Comparison of ENCODE assay signal across 1 cellular context in the genomic region with DNA sequence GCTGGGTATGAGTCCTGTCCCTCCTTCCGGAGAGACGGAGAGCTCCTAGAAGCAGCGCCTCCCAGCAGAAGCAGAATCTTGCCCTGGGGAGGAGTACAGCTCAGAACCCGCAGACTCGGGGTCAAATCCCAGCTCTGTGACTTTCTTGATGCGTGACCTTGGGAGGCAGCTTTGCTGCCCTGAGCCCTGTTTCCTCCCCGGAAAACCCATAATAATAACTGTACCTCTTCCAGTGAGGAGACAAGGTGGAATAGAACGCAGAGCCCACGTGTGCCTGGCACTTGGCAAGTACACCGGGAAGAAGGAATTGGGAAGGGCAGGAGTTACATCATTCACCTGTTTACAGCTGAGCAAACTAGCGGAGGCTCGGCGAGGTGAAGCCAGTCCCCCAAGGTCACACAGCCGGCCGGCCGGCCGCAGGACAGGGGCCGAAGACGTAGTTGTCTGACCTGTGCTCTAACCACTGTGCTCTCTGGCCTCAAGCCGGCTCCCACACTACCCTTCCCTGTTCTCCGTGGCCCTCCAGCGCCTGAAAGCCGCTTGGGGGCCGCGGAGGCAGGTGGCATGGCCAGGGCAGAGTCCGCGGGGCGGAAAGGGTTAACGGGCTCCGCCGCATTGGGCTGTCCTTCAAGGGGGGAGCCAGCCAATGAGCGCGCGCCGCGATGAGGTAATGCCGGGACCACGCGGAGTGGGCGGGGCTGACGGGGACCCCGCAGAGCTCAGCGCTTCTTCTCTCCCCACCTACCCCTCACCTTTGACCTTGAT.
TF ChIP-seq lines count a peak whose summit lies in the region.

No MANE protein-coding gene starts in this region.

TF ChIP-seq in K562, 482 proteins besides CTCF, POLR2A, EP300 and RAD21 (continued from another document and continues in another):
- TF ChIP-seq SMAD4 (CRISPR knock-in tag; conservative IDR thresholded peaks at IDR 0.05) = peak; percentile 43; the same call in 1 of the 2 replicates
- no peak for TF ChIP-seq ILK (tag; IDR thresholded peaks at IDR 0.05; ENCODE audit: borderline replicate concordance, low read depth)
- no peak for TF ChIP-seq NFATC3 (IDR thresholded peaks at IDR 0.05)
- TF ChIP-seq GTF2F1 (IDR thresholded peaks at IDR 0.05; ENCODE audit: low read depth, low read length) = no peak
- TF ChIP-seq ZNF347 (CRISPR knock-in tag; IDR thresholded peaks at IDR 0.05; ENCODE audit: low read depth) = no peak
- no peak for TF ChIP-seq SRF (CRISPR knock-in tag; IDR thresholded peaks at IDR 0.05)
- TF ChIP-seq, protein P1, sequence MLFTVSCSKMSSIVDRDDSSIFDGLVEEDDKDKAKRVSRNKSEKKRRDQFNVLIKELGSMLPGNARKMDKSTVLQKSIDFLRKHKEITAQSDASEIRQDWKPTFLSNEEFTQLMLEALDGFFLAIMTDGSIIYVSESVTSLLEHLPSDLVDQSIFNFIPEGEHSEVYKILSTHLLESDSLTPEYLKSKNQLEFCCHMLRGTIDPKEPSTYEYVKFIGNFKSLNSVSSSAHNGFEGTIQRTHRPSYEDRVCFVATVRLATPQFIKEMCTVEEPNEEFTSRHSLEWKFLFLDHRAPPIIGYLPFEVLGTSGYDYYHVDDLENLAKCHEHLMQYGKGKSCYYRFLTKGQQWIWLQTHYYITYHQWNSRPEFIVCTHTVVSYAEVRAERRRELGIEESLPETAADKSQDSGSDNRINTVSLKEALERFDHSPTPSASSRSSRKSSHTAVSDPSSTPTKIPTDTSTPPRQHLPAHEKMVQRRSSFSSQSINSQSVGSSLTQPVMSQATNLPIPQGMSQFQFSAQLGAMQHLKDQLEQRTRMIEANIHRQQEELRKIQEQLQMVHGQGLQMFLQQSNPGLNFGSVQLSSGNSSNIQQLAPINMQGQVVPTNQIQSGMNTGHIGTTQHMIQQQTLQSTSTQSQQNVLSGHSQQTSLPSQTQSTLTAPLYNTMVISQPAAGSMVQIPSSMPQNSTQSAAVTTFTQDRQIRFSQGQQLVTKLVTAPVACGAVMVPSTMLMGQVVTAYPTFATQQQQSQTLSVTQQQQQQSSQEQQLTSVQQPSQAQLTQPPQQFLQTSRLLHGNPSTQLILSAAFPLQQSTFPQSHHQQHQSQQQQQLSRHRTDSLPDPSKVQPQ (CRISPR knock-in tag; IDR thresholded peaks at IDR 0.05; ENCODE audit: borderline replicate concordance) = no peak
- TF ChIP-seq TBP (optimal IDR thresholded peaks at IDR 0.05; ENCODE audit: low read depth, low read length) = peak; percentile 41
- TF ChIP-seq ZNF445 (CRISPR knock-in tag; IDR thresholded peaks at IDR 0.05; ENCODE audit: low read depth) = no peak
- TF ChIP-seq, protein P2, sequence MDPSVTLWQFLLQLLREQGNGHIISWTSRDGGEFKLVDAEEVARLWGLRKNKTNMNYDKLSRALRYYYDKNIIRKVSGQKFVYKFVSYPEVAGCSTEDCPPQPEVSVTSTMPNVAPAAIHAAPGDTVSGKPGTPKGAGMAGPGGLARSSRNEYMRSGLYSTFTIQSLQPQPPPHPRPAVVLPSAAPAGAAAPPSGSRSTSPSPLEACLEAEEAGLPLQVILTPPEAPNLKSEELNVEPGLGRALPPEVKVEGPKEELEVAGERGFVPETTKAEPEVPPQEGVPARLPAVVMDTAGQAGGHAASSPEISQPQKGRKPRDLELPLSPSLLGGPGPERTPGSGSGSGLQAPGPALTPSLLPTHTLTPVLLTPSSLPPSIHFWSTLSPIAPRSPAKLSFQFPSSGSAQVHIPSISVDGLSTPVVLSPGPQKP (CRISPR knock-in tag; IDR thresholded peaks at IDR 0.05) = no peak
- TF ChIP-seq MAFK (IDR thresholded peaks at IDR 0.05; ENCODE audit: low read length) = no peak
- TF ChIP-seq GATAD2A (IDR thresholded peaks at IDR 0.05) = 0 out of 2 replicates have a peak, but pooled peaks have one; percentile 71
- no peak for TF ChIP-seq NR2F6 (CRISPR knock-in tag; IDR thresholded peaks at IDR 0.05)
- TF ChIP-seq PML (IDR thresholded peaks at IDR 0.05; ENCODE audit: low read length) = no peak
- TF ChIP-seq TBL1XR1 (IDR thresholded peaks at IDR 0.05; ENCODE audit: low read length in 2 of 2) = no peak
- TF ChIP-seq ZNF354B (CRISPR knock-in tag; IDR thresholded peaks at IDR 0.05) = no peak
- TF ChIP-seq MIER1 (IDR thresholded peaks at IDR 0.05; ENCODE audit: low read depth) = no peak
- TF ChIP-seq DPF2 (IDR thresholded peaks at IDR 0.05) = 0 out of 2 replicates have a peak, but pooled peaks have one; percentile 11
- TF ChIP-seq, protein P3, sequence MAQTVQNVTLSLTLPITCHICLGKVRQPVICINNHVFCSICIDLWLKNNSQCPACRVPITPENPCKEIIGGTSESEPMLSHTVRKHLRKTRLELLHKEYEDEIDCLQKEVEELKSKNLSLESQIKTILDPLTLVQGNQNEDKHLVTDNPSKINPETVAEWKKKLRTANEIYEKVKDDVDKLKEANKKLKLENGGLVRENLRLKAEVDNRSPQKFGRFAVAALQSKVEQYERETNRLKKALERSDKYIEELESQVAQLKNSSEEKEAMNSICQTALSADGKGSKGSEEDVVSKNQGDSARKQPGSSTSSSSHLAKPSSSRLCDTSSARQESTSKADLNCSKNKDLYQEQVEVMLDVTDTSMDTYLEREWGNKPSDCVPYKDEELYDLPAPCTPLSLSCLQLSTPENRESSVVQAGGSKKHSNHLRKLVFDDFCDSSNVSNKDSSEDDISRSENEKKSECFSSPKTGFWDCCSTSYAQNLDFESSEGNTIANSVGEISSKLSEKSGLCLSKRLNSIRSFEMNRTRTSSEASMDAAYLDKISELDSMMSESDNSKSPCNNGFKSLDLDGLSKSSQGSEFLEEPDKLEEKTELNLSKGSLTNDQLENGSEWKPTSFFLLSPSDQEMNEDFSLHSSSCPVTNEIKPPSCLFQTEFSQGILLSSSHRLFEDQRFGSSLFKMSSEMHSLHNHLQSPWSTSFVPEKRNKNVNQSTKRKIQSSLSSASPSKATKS (CRISPR knock-in tag; IDR thresholded peaks at IDR 0.05) = no peak
- peak; percentile 50; the same call in 1 of the 2 replicates for TF ChIP-seq RB1 (IDR thresholded peaks at IDR 0.05; ENCODE audit: low read depth)
- TF ChIP-seq, protein P4, sequence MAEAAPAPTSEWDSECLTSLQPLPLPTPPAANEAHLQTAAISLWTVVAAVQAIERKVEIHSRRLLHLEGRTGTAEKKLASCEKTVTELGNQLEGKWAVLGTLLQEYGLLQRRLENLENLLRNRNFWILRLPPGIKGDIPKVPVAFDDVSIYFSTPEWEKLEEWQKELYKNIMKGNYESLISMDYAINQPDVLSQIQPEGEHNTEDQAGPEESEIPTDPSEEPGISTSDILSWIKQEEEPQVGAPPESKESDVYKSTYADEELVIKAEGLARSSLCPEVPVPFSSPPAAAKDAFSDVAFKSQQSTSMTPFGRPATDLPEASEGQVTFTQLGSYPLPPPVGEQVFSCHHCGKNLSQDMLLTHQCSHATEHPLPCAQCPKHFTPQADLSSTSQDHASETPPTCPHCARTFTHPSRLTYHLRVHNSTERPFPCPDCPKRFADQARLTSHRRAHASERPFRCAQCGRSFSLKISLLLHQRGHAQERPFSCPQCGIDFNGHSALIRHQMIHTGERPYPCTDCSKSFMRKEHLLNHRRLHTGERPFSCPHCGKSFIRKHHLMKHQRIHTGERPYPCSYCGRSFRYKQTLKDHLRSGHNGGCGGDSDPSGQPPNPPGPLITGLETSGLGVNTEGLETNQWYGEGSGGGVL (CRISPR knock-in tag; IDR thresholded peaks at IDR 0.05) = no peak
- no peak for TF ChIP-seq COPS2 (conservative IDR thresholded peaks at IDR 0.05)
- TF ChIP-seq MTA2 (IDR thresholded peaks at IDR 0.05; ENCODE audit: low read depth) = 0 out of 2 replicates have a peak, but pooled peaks have one; percentile 31
- no peak for TF ChIP-seq RFX5 (IDR thresholded peaks at IDR 0.05; ENCODE audit: low read depth, low read length)
- TF ChIP-seq RUNX1 (IDR thresholded peaks at IDR 0.05; ENCODE audit: low read depth) = no peak
- peak; percentile 58; the same call in 1 of the 2 replicates for TF ChIP-seq ZNF263 (CRISPR knock-in tag; IDR thresholded peaks at IDR 0.05; ENCODE audit: borderline replicate concordance)
- no peak for TF ChIP-seq ZNF197 (CRISPR knock-in tag; IDR thresholded peaks at IDR 0.05; ENCODE audit: low read depth)
- TF ChIP-seq PCBP1 (IDR thresholded peaks at IDR 0.05; ENCODE audit: low read depth, low read length, poor library complexity, severe bottlenecking) = peak; percentile 66
- peak; percentile 56; the same call in 1 of the 2 replicates for TF ChIP-seq POLR2AphosphoS2 (IDR thresholded peaks at IDR 0.05; ENCODE audit: low read length)
- TF ChIP-seq XRCC5 (IDR thresholded peaks at IDR 0.05; ENCODE audit: low read depth, low read length) = no peak; the same call in 1 of the 2 replicates
- no peak for TF ChIP-seq HDAC6 (IDR thresholded peaks at IDR 0.05; ENCODE audit: low read depth, low read length)
- TF ChIP-seq, protein P5, sequence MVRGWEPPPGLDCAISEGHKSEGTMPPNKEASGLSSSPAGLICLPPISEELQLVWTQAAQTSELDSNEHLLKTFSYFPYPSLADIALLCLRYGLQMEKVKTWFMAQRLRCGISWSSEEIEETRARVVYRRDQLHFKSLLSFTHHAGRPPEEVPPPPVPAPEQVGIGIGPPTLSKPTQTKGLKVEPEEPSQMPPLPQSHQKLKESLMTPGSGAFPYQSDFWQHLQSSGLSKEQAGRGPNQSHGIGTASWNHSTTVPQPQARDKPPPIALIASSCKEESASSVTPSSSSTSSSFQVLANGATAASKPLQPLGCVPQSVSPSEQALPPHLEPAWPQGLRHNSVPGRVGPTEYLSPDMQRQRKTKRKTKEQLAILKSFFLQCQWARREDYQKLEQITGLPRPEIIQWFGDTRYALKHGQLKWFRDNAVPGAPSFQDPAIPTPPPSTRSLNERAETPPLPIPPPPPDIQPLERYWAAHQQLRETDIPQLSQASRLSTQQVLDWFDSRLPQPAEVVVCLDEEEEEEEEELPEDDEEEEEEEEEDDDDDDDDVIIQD (CRISPR knock-in tag; IDR thresholded peaks at IDR 0.05) = no peak
- TF ChIP-seq ILF3 (IDR thresholded peaks at IDR 0.05; ENCODE audit: borderline replicate concordance) = no peak
- TF ChIP-seq NRF1 (conservative IDR thresholded peaks at IDR 0.05 in 1 of 2, IDR thresholded peaks at IDR 0.05 in 1 of 2) = peak in 1 of 2 experiments; percentile 6; a peak in 1 of 4 replicates
- TF ChIP-seq, protein P6, sequence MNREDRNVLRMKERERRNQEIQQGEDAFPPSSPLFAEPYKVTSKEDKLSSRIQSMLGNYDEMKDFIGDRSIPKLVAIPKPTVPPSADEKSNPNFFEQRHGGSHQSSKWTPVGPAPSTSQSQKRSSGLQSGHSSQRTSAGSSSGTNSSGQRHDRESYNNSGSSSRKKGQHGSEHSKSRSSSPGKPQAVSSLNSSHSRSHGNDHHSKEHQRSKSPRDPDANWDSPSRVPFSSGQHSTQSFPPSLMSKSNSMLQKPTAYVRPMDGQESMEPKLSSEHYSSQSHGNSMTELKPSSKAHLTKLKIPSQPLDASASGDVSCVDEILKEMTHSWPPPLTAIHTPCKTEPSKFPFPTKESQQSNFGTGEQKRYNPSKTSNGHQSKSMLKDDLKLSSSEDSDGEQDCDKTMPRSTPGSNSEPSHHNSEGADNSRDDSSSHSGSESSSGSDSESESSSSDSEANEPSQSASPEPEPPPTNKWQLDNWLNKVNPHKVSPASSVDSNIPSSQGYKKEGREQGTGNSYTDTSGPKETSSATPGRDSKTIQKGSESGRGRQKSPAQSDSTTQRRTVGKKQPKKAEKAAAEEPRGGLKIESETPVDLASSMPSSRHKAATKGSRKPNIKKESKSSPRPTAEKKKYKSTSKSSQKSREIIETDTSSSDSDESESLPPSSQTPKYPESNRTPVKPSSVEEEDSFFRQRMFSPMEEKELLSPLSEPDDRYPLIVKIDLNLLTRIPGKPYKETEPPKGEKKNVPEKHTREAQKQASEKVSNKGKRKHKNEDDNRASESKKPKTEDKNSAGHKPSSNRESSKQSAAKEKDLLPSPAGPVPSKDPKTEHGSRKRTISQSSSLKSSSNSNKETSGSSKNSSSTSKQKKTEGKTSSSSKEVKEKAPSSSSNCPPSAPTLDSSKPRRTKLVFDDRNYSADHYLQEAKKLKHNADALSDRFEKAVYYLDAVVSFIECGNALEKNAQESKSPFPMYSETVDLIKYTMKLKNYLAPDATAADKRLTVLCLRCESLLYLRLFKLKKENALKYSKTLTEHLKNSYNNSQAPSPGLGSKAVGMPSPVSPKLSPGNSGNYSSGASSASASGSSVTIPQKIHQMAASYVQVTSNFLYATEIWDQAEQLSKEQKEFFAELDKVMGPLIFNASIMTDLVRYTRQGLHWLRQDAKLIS (CRISPR knock-in tag; IDR thresholded peaks at IDR 0.05) = no peak
- 0 out of 2 replicates have a peak, but pooled peaks have one; percentile 28 for TF ChIP-seq ZNF175 (CRISPR knock-in tag; IDR thresholded peaks at IDR 0.05; ENCODE audit: low read depth)
- peak; percentile 46; the same call in 1 of the 2 replicates for TF ChIP-seq HDAC8 (tag; IDR thresholded peaks at IDR 0.05)
- no peak for TF ChIP-seq ETV1 (tag; conservative IDR thresholded peaks at IDR 0.05; ENCODE audit: low read depth)
- TF ChIP-seq, protein P7, sequence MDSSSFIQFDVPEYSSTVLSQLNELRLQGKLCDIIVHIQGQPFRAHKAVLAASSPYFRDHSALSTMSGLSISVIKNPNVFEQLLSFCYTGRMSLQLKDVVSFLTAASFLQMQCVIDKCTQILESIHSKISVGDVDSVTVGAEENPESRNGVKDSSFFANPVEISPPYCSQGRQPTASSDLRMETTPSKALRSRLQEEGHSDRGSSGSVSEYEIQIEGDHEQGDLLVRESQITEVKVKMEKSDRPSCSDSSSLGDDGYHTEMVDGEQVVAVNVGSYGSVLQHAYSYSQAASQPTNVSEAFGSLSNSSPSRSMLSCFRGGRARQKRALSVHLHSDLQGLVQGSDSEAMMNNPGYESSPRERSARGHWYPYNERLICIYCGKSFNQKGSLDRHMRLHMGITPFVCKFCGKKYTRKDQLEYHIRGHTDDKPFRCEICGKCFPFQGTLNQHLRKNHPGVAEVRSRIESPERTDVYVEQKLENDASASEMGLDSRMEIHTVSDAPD (CRISPR knock-in tag; IDR thresholded peaks at IDR 0.05) = no peak
- peak; percentile 46; the same call in 1 of the 2 replicates for TF ChIP-seq SMARCA5 (IDR thresholded peaks at IDR 0.05)
- TF ChIP-seq ZNF699 (CRISPR knock-in tag; IDR thresholded peaks at IDR 0.05; ENCODE audit: insufficient replicate concordance) = no peak
- TF ChIP-seq DDX20 (tag; IDR thresholded peaks at IDR 0.05; ENCODE audit: low read depth) = no peak
- TF ChIP-seq, protein P8, sequence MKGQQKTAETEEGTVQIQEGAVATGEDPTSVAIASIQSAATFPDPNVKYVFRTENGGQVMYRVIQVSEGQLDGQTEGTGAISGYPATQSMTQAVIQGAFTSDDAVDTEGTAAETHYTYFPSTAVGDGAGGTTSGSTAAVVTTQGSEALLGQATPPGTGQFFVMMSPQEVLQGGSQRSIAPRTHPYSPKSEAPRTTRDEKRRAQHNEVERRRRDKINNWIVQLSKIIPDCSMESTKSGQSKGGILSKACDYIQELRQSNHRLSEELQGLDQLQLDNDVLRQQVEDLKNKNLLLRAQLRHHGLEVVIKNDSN (CRISPR knock-in tag; IDR thresholded peaks at IDR 0.05) = no peak
- no peak for TF ChIP-seq POLR2H (tag; IDR thresholded peaks at IDR 0.05; ENCODE audit: low read depth)
- TF ChIP-seq, protein P9, sequence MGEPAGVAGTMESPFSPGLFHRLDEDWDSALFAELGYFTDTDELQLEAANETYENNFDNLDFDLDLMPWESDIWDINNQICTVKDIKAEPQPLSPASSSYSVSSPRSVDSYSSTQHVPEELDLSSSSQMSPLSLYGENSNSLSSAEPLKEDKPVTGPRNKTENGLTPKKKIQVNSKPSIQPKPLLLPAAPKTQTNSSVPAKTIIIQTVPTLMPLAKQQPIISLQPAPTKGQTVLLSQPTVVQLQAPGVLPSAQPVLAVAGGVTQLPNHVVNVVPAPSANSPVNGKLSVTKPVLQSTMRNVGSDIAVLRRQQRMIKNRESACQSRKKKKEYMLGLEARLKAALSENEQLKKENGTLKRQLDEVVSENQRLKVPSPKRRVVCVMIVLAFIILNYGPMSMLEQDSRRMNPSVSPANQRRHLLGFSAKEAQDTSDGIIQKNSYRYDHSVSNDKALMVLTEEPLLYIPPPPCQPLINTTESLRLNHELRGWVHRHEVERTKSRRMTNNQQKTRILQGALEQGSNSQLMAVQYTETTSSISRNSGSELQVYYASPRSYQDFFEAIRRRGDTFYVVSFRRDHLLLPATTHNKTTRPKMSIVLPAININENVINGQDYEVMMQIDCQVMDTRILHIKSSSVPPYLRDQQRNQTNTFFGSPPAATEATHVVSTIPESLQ (CRISPR knock-in tag; IDR thresholded peaks at IDR 0.05) = no peak
